ENCODE assay signal across 8 cellular contexts in the genomic region with DNA sequence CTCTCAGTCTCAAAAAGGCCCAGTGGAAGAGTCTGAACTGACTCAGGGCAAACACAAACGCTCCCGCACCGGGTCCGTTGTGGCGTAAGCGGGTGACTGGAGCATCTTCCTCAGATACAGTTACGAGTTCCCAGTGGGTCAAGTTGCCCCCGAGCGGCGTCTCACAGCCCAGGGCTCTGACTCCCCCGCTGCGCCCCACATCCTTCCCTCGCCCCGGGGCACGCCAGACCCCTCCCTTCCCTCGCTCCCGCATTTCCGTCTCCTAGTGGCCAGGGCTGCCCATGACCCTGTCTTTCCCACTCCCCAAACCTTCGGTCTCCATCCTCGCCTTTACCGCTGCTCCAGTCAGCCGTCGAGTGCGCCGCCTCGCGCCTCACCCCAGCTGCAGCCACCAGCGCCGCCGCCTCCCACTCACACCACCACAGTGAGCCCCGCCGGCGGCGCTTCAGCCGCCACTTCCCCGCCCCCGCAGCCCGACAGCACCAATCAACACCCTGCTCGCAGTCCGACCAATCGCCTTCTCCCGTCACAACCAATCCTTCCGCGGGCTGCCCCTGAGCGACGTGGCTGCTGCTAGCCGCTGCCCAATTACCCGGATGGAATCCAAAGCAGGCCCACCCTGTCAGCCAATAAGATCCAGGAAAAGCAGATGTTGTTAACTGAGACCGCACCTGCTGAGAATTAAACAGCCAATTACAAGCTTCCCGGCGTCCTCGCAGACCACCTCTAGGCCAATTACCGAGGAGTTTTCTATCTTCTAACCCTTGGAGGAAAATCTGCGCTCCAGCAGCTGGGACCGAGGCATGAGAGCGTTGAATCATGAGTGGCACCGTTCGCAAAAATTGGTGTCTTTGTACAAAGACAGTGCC. TPM values are rescaled to one million over a fixed set of nuclear protein-coding genes. Genes with fewer than 3 reads are reported as not detected.
DNase-seq lines count a peak whose midpoint lies in the region; ATAC-seq, FAIRE-seq and TF ChIP-seq lines count a peak whose summit lies in the region.

A gene with protein sequence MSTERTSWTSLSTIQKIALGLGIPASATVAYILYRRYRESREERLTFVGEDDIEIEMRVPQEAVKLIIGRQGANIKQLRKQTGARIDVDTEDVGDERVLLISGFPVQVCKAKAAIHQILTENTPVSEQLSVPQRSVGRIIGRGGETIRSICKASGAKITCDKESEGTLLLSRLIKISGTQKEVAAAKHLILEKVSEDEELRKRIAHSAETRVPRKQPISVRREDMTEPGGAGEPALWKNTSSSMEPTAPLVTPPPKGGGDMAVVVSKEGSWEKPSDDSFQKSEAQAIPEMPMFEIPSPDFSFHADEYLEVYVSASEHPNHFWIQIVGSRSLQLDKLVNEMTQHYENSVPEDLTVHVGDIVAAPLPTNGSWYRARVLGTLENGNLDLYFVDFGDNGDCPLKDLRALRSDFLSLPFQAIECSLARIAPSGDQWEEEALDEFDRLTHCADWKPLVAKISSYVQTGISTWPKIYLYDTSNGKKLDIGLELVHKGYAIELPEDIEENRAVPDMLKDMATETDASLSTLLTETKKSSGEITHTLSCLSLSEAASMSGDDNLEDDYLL (minus strand): TSS at position 430 of the 869 bp plus-strand sequence. CDS start 7,478 bp downstream, outside the sequence.

- peak; percentile 94 for ATAC-seq in GM19035 (IDR thresholded peaks at IDR 0.05; ENCODE audit: unreplicated experiment)
- peak; percentile 98 for ATAC-seq in HG03354 (IDR thresholded peaks at IDR 0.05; ENCODE audit: poor library complexity, severe bottlenecking, unreplicated experiment)

- H3K36me3 ChIP-seq in kidney (ENCODE audit: control insufficient read depth in 1 of 2, insufficient read depth in 2 of 2, low read length in 2 of 2) = no peaks in the 10 kb centered on the region

- H3K4me1 ChIP-seq in kidney (ENCODE audit: control insufficient read depth in 1 of 2, insufficient read depth in 1 of 2, low read depth in 1 of 2, low read length in 2 of 2) = peaks cover 4 to 8% of the 10 kb centered on the region in 2 donors

- peak within 1 kb of the TSS; percentile 12 to 48 for H3K27ac ChIP-seq in kidney (ENCODE audit: low read depth in 2 of 2, low read length in 2 of 2)

- FAIRE-seq in kidney (lab: Jason Lieb, UNC) = peak; percentile 99

- TF ChIP-seq CTCF in kidney (IDR thresholded peaks at IDR 0.05; ENCODE audit: borderline replicate concordance, extremely low read depth, insufficient read depth) = peak; percentile 4

- intact Hi-C loops in kidney (cut with DNase I) = no loop called here

- peak within 1 kb of the TSS; percentile 58 to 83 for H3K9ac ChIP-seq in kidney (ENCODE audit: low read length in 2 of 2)

- DNase-seq in AG20443 (ENCODE audit: low spot score) (peak; percentile 99), NCI-H446 (lab: John Stamatoyannopoulos, UW) (peak; percentile 98 to 99), cerebellum (ENCODE audit: low spot score) (peak; percentile 98), kidney (peak; percentile 99)
- peak; percentile 96 for DNase-seq in activated CD4-positive, CD25-positive, alpha-beta regulatory T cell treated with anti-CD3 and anti-CD28 coated beads, Interleukin-2, amount 50 U/mL, for 72 hours
- peak; percentile 99 for DNase-seq in stimulated activated CD4-positive, alpha-beta T cell treated with anti-CD3 and anti-CD28 coated beads, Interleukin-15, amount 100 ng/mL, for 24 hours

- peak within 1 kb of the TSS; percentile 90 to 99 for H3K4me3 ChIP-seq in kidney (ENCODE audit: low read length in 2 of 2)

- no peaks in the 10 kb centered on the region for H3K9me3 ChIP-seq in kidney (ENCODE audit: control insufficient read depth in 1 of 2, low read length in 2 of 2)

RNA-seq across cellular contexts. Expression of the gene that starts here (rescaled TPM):
- total RNA-seq in cerebellum (17.9 TPM), kidney (13.5 TPM)
- 5.3 TPM for polyA plus RNA-seq in kidney (ENCODE audit: insufficient read depth, low read depth, low replicate concordance)

Comparison
In these comparisons a context has a peak if more than half of its experiments do, and no peak if none do; other contexts are left out.
1. Peak in every context shown above with its lines: DNase-seq, ATAC-seq, H3K4me3 ChIP-seq and H3K27ac ChIP-seq.